In genomic region chr12:132280436-132280835, GRCh38 we compare ENCODE assay signal across 25 cellular contexts. TPM values are rescaled to one million over a fixed set of nuclear protein-coding genes. Genes with fewer than 3 reads are reported as not detected.
"Had no signal": no experiment of that assay in that cellular context is flagged by ENCODE, and none has a peak within 500 bp of the region (broad histone marks: within the 10 kb centered on the region; RNA-seq: fewer than 3 reads in every experiment).

No MANE protein-coding gene starts in this region.

- H3K36me3 Mint-ChIP-seq: memory B cell; stimulated activated memory B cell treated with anti-CD40 and anti-IgM and Interleukin-4, amounts not matched to agents 10 μg/mL and 1 μg/mL and 100 μg/mL, for 72 hours had no signal

- H3K4me2 ChIP-seq: hepatocyte had no signal

- H3K4me3 Mint-ChIP-seq: central memory CD8-positive, alpha-beta T cell; memory B cell; nephron progenitor cell; stimulated activated memory B cell treated with anti-CD40 and anti-IgM and Interleukin-4, amounts not matched to agents 10 μg/mL and 1 μg/mL and 100 μg/mL, for 72 hours had no signal

- ATAC-seq: foreskin keratinocyte; gastroesophageal sphincter; heart left ventricle; left colon; stimulated activated memory B cell treated with anti-CD40 and anti-IgM and Interleukin-4, amounts not matched to agents 10 μg/mL and 1 μg/mL and 100 μg/mL, for 72 hours; stimulated activated naive CD8-positive, alpha-beta T cell treated with anti-CD3 and anti-CD28 coated beads, Interleukin-15, Interleukin-2, amounts not matched to agents 100 U/mL and 50 U/mL, for 24 hours had no signal

- H3K9me3 Mint-ChIP-seq: central memory CD8-positive, alpha-beta T cell; memory B cell; nephron progenitor cell; stimulated activated memory B cell treated with anti-CD40 and anti-IgM and Interleukin-4, amounts not matched to agents 10 μg/mL and 1 μg/mL and 100 μg/mL, for 72 hours had no signal

- H3K36me3 ChIP-seq: esophagus muscularis mucosa, gastroesophageal sphincter, heart left ventricle, left ventricle myocardium inferior, ovary, sigmoid colon, thoracic aorta, tibial nerve, upper lobe of left lung had no signal

- H3K27ac Mint-ChIP-seq: memory B cell; nephron progenitor cell; stimulated activated memory B cell treated with anti-CD40 and anti-IgM and Interleukin-4, amounts not matched to agents 10 μg/mL and 1 μg/mL and 100 μg/mL, for 72 hours had no signal

- DNase-seq: dermis blood vessel endothelial cell; effector memory CD4-positive, alpha-beta T cell; foreskin keratinocyte; left colon; left ventricle myocardium inferior; nephron progenitor cell; occipital lobe; ovary; sigmoid colon; stimulated activated CD4-positive, alpha-beta T cell treated with anti-CD3 and anti-CD28 coated beads, Interleukin-4, amount 100 ng/mL, for 4 hours; stimulated activated naive CD8-positive, alpha-beta T cell treated with anti-CD3 and anti-CD28 coated beads, Interleukin-15, Interleukin-2, amounts not matched to agents 100 U/mL and 50 U/mL, for 24 hours had no signal

- H3K9me3 ChIP-seq: esophagus muscularis mucosa, gastroesophageal sphincter, heart left ventricle, left ventricle myocardium inferior, ovary, sigmoid colon, thoracic aorta, tibial nerve, upper lobe of left lung had no signal

- H3K4me1 ChIP-seq: foreskin keratinocyte, heart left ventricle, left ventricle myocardium inferior, tibial nerve had no signal

- H3K4me3 ChIP-seq: coronary artery, esophagus muscularis mucosa, gastroesophageal sphincter, heart left ventricle, hepatocyte, left ventricle myocardium inferior, lung, ovary, sigmoid colon, thoracic aorta, tibial nerve, upper lobe of left lung had no signal

- H3K27me3 ChIP-seq: ovary had no signal

- H3K4me1 Mint-ChIP-seq: central memory CD8-positive, alpha-beta T cell; memory B cell had no signal

- H3K27ac ChIP-seq: coronary artery, esophagus muscularis mucosa, foreskin keratinocyte, gastroesophageal sphincter, heart left ventricle, hepatocyte, left ventricle myocardium inferior, ovary, sigmoid colon, thoracic aorta, tibial nerve, upper lobe of left lung had no signal

- H2AFZ ChIP-seq: hepatocyte had no signal

RNA-seq across cellular contexts. Expression of gene GALNT9, which starts 49.0 kb away (rescaled TPM):
- total RNA-seq: epithelial cell of proximal tubule, foreskin keratinocyte, left ventricle myocardium inferior, posterior vena cava had no signal
- polyA plus RNA-seq: foreskin keratinocyte, heart left ventricle had no signal
